10 cellular contexts compared by ENCODE assay signal in the genomic region with DNA sequence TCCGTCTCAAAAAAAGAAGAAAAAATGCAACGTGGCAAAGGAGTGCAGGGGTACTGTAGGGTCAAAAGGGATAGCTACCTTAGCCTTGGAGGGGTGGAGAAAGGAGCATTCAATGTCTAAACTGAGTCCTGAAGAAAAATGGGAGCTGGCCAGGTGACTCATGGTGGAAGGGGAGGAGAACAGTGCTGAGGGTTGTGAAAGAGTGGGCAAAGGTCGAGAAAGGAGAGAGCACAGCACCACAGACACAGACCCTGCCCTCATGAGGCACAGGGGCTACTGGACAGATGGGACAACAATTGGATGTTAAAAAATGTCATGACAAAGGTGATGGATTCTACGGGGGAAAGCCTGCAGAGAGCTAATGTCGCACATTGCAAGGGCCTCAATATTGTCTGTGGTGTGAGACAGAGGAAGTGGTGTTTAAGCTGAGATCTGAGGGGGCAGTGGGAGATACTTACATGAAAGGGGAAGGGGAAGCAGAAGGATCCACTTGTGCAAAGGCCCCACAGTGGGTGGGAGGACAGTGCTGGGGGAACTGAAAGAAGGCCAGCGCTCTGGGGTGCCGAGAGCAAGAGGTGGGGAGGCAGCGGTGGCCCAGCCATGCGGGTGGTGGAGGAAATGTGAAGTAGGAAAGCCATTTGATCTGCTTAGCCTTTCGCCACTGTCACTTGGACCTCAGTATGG. TPM values are rescaled to one million over a fixed set of nuclear protein-coding genes. Genes with fewer than 3 reads are reported as not detected.
DNase-seq lines count a peak whose midpoint lies in the region; ATAC-seq and TF ChIP-seq lines count a peak whose summit lies in the region.
"Had no signal": no experiment of that assay in that cellular context is flagged by ENCODE, and none has a peak within 500 bp of the region (broad histone marks: within the 10 kb centered on the region; RNA-seq: fewer than 3 reads in every experiment).

No MANE protein-coding gene starts in this region.

- peak; percentile 35 for ATAC-seq in GM19463 (IDR thresholded peaks at IDR 0.05; ENCODE audit: unreplicated experiment)
- no peak for ATAC-seq in activated CD8-positive, alpha-beta memory T cell treated with anti-CD3 and anti-CD28 coated beads, Interleukin-2, amount 10 ng/mL, durations not matched to agents 7 days and 5 days
- ATAC-seq: K562 had no signal

- peaks cover 23% of the 10 kb centered on the region for H3K27me3 Mint-ChIP-seq in activated CD8-positive, alpha-beta memory T cell treated with anti-CD3 and anti-CD28 coated beads, Interleukin-2, amount 10 ng/mL, durations not matched to agents 7 days and 5 days

- no peak for TF ChIP-seq CTCF in tibial artery (IDR thresholded peaks at IDR 0.05)

- no peaks in the 10 kb centered on the region for H3K36me3 ChIP-seq in tibial artery

- no peak overlapping the region for H3K27ac Mint-ChIP-seq in activated CD8-positive, alpha-beta memory T cell treated with anti-CD3 and anti-CD28 coated beads, Interleukin-2, amount 10 ng/mL, durations not matched to agents 7 days and 5 days

- H3K27me3 ChIP-seq in tibial artery = no peaks in the 10 kb centered on the region

- no peaks in the 10 kb centered on the region for H3K9me3 ChIP-seq in tibial artery

- no peaks in the 10 kb centered on the region for H3K4me1 ChIP-seq in tibial artery

- no peak overlapping the region for H3K27ac ChIP-seq in tibial artery

- H3K9me3 Mint-ChIP-seq in activated CD8-positive, alpha-beta memory T cell treated with anti-CD3 and anti-CD28 coated beads, Interleukin-2, amount 10 ng/mL, durations not matched to agents 7 days and 5 days (ENCODE audit: low read depth) = no peaks in the 10 kb centered on the region

- no peak overlapping the region for H3K4me3 ChIP-seq in tibial artery
- H3K4me3 ChIP-seq: K562 had no signal

- no peaks in the 10 kb centered on the region for H3K36me3 Mint-ChIP-seq in activated CD8-positive, alpha-beta memory T cell treated with anti-CD3 and anti-CD28 coated beads, Interleukin-2, amount 10 ng/mL, durations not matched to agents 7 days and 5 days

- H3K4me1 Mint-ChIP-seq in activated CD8-positive, alpha-beta memory T cell treated with anti-CD3 and anti-CD28 coated beads, Interleukin-2, amount 10 ng/mL, durations not matched to agents 7 days and 5 days = peaks cover 1% of the 10 kb centered on the region

- peak; percentile 99 for DNase-seq in MV-4-11 (lab: John Stamatoyannopoulos, UW)
- peak; percentile 13 to 39 for DNase-seq in hippocampal formation (lab: John Stamatoyannopoulos, UW)
- DNase-seq in tibial artery = peak; percentile 34 to 76
- no peak for DNase-seq in NCI-H1694 (lab: John Stamatoyannopoulos, UW)
- DNase-seq in activated CD8-positive, alpha-beta memory T cell treated with anti-CD3 and anti-CD28 coated beads, Interleukin-2, amount 10 ng/mL, durations not matched to agents 7 days and 5 days = no peak
- no peak for DNase-seq in NCI-H524 treated with DMSO at 0.1 percent for 48 hours (lab: John Stamatoyannopoulos, UW)
- DNase-seq: NCI-H510A had no signal

- H3K4me3 Mint-ChIP-seq in activated CD8-positive, alpha-beta memory T cell treated with anti-CD3 and anti-CD28 coated beads, Interleukin-2, amount 10 ng/mL, durations not matched to agents 7 days and 5 days = no peak overlapping the region

- intact Hi-C loops in tibial artery (cut with DNase I; ENCODE audit: low total_unique reads) = no loop called here

- CTCF ChIA-PET in activated CD8-positive, alpha-beta memory T cell treated with anti-CD3 and anti-CD28 coated beads, Interleukin-2, amount 10 ng/mL, durations not matched to agents 7 days and 5 days (lab: Charles Lee) = no interaction called here

RNA-seq across cellular contexts. Expression of a gene that starts 42.9 kb away (rescaled TPM):
- total RNA-seq in activated CD8-positive, alpha-beta memory T cell treated with anti-CD3 and anti-CD28 coated beads, Interleukin-2, amount 10 ng/mL, durations not matched to agents 7 days and 5 days = not detected
- total RNA-seq: fibroblast of lung, K562 had no signal

Comparison
In these comparisons a context has a peak if more than half of its experiments do, and no peak if none do; other contexts are left out.
1. DNase-seq: peak in MV-4-11 (single experiment), hippocampal formation (2 of 2) and tibial artery (2 of 2); none in NCI-H1694 (single experiment), activated CD8-positive, alpha-beta memory T cell treated with anti-CD3 and anti-CD28 coated beads, Interleukin-2, amount 10 ng/mL, durations not matched to agents 7 days and 5 days (single experiment) and NCI-H524 treated with DMSO at 0.1 percent for 48 hours (single experiment).